In the genomic region with DNA sequence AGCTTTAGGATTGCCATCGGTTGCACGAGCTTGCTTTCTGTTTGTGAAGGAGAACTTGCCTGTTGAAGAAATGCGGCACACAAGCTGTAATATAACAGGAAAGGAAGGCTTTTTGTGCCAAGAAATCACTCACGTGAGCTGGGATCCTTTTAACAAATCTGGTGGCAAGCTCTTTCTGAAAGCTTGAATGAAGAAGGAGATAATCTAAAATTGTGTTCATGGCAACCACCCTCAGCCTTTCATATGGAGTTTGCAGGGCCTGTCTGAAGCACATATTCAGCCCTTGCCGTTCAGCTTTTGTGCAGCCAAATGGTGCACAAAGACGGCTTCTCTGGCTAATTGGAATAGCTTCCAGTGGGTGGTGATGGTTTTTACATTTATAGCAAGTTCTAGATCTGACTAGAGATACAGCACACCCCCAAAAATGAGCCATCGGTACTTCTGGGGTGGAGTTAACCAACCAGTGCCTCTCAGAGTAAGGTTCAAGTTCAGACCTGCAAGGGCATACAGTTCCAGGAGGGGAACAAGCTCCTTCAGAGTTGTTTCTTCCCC, we compare ENCODE assay signal across 11 cellular contexts.
DNase-seq lines count a peak whose midpoint lies in the region; ATAC-seq and TF ChIP-seq lines count a peak whose summit lies in the region.
"Had no signal": no experiment of that assay in that cellular context is flagged by ENCODE, and none has a peak within 500 bp of the region (broad histone marks: within the 10 kb centered on the region; RNA-seq: fewer than 3 reads in every experiment).

No MANE protein-coding gene starts in this region.

- H3K27me3 Mint-ChIP-seq in mesothelial cell of epicardium (ENCODE audit: low read depth): no peaks in the 10 kb centered on the region
- H3K27me3 Mint-ChIP-seq: naive B cell had no signal

- no peaks in the 10 kb centered on the region for H3K36me3 Mint-ChIP-seq in mesothelial cell of epicardium

- H3K27me3 ChIP-seq in esophagus squamous epithelium (no peaks in the 10 kb centered on the region), thoracic aorta (replicated peaks; ENCODE audit: insufficient read depth) (no peaks in the 10 kb centered on the region)

- WGBS in esophagus squamous epithelium, 2 donors: 8 to 21% methylated on average over 7 of the region's 7 CpGs

- no peak for TF ChIP-seq CTCF in VCaP (conservative IDR thresholded peaks at IDR 0.05)
- no peak for TF ChIP-seq CTCF in esophagus squamous epithelium (IDR thresholded peaks at IDR 0.05)
- TF ChIP-seq CTCF in mesothelial cell of epicardium (IDR thresholded peaks at IDR 0.05; ENCODE audit: unreplicated experiment): no peak
- TF ChIP-seq CTCF in thoracic aorta (IDR thresholded peaks at IDR 0.05): no peak
- no peak for TF ChIP-seq CTCF in omental fat pad (IDR thresholded peaks at IDR 0.05)

- peak overlapping the region in 2 of 4 donors; percentile 16 to 42 for H3K4me3 ChIP-seq in esophagus squamous epithelium
- H3K4me3 ChIP-seq in thoracic aorta: peak overlapping the region; percentile 58

- H3K4me3 Mint-ChIP-seq in mesothelial cell of epicardium: no peak overlapping the region
- H3K4me3 Mint-ChIP-seq: naive B cell had no signal

- peak overlapping the region; percentile 83 for H3K27ac Mint-ChIP-seq in mesothelial cell of epicardium

- H3K9me3 Mint-ChIP-seq in mesothelial cell of epicardium: peaks cover under 1% of the 10 kb centered on the region

- no peak for TF ChIP-seq POLR2A in esophagus squamous epithelium (IDR thresholded peaks at IDR 0.05)

- intact Hi-C loops in esophagus squamous epithelium (cut with DNase I): no loop called here

- H3K9me3 ChIP-seq in esophagus squamous epithelium (no peaks in the 10 kb centered on the region), thoracic aorta (no peaks in the 10 kb centered on the region)

- DNase-seq in esophagus squamous epithelium (lab: John Stamatoyannopoulos, UW) (no peak), mesothelial cell of epicardium (ENCODE audit: low spot score in 2 of 2, unreplicated experiment in 2 of 2) (no peak), thoracic aorta (ENCODE audit: low spot score) (no peak), omental fat pad (ENCODE audit: low spot score) (no peak), activated T-cell treated with anti-CD3 and anti-CD28 coated beads for 4 hours (no peak)
- DNase-seq: activated effector memory CD4-positive, alpha-beta T cell treated with Interleukin-2 at 50 U/mL for 16 hours; DMS79; naive B cell had no signal

- peaks cover 0 to 4% (median 0%) of the 10 kb centered on the region in 3 donors for H3K36me3 ChIP-seq in esophagus squamous epithelium
- H3K36me3 ChIP-seq in thoracic aorta: no peaks in the 10 kb centered on the region

- peaks cover 21% of the 10 kb centered on the region for H3K4me1 Mint-ChIP-seq in mesothelial cell of epicardium

- H3K27ac ChIP-seq in VCaP (peak overlapping the region; percentile 71), esophagus squamous epithelium (peak overlapping the region; percentile 39 to 78 (median 74)), thoracic aorta (peak overlapping the region; percentile 44 to 86)

- ATAC-seq in thoracic aorta (ENCODE audit: insufficient number of reproducible peaks, low FRiP score, low read depth): peak; percentile 31
- no peak for ATAC-seq in HG02885 (IDR thresholded peaks at IDR 0.05; ENCODE audit: poor library complexity, unreplicated experiment)
- ATAC-seq in omental fat pad (ENCODE audit: low FRiP score): no peak
- no peak for ATAC-seq in HG03460 (IDR thresholded peaks at IDR 0.05; ENCODE audit: unreplicated experiment)

- H3K4me1 ChIP-seq in esophagus squamous epithelium (peaks cover 4 to 29% (median 18%) of the 10 kb centered on the region in 3 donors), thoracic aorta (ENCODE audit: control insufficient read depth in 1 of 2, low read depth in 2 of 2) (peaks cover 24 to 30% of the 10 kb centered on the region in 2 donors)
